In genomic region chr14:103518416-103519042, GRCh38 we compare ENCODE assay signal across 7 cellular contexts. TPM values are rescaled to one million over a fixed set of nuclear protein-coding genes. Genes with fewer than 3 reads are reported as not detected.
DNase-seq lines count a peak whose midpoint lies in the region; ATAC-seq, FAIRE-seq and TF ChIP-seq lines count a peak whose summit lies in the region.

No MANE protein-coding gene starts in this region.

- peaks cover 10% of the 10 kb centered on the region for H3K27me3 Mint-ChIP-seq in activated CD4-positive, alpha-beta T cell treated with anti-CD3 and anti-CD28 coated beads, Interleukin-2, amount 10 ng/mL, durations not matched to agents 7 days and 5 days

- H3K23me2 ChIP-seq in H1 (ENCODE audit: low read depth, low read length) = peaks cover 14% of the 10 kb centered on the region; the same call in 1 of the 2 replicates

- no peak overlapping the region for H4K5ac ChIP-seq in H1 (ENCODE audit: insufficient read length, low read depth, low read length)

- H3K56ac ChIP-seq in H1 (replicated peaks; ENCODE audit: insufficient read length, low read depth, low read length) = no peak overlapping the region

- H3K4me3 Mint-ChIP-seq in activated CD4-positive, alpha-beta T cell treated with anti-CD3 and anti-CD28 coated beads, Interleukin-2, amount 10 ng/mL, durations not matched to agents 7 days and 5 days = no peak overlapping the region

- H2BK120ac ChIP-seq in H1 (replicated peaks; ENCODE audit: low read depth, low read length) = no peak overlapping the region

- H2AFZ ChIP-seq in H1 (ENCODE audit: low read length) = no peak overlapping the region

- peaks cover 0 to 2% of the 10 kb centered on the region in 2 experiments; a peak in 1 of 4 replicates for H3K79me2 ChIP-seq in H1 (ENCODE audit: control insufficient read depth in 1 of 2, insufficient read depth in 2 of 2, low read length in 2 of 2)

- no peak overlapping the region for H2BK12ac ChIP-seq in H1 (ENCODE audit: low read depth, low read length)

- peaks cover 8 to 23% (median 17%) of the 10 kb centered on the region in 4 experiments; a peak in 7 of 8 replicates for H3K36me3 ChIP-seq in H1 (ENCODE audit: control insufficient read depth in 2 of 4, insufficient read depth in 4 of 4, low read length in 3 of 4)

- no peak overlapping the region for H3K18ac ChIP-seq in H1 (ENCODE audit: extremely low read depth, low read length)

- no peaks in the 10 kb centered on the region for H3K9me3 ChIP-seq in H1 (ENCODE audit: insufficient read depth in 2 of 2, low read depth in 1 of 2, low read length in 1 of 2)

- H4K20me1 ChIP-seq in H1 (replicated peaks in 1 of 2; ENCODE audit: control insufficient read depth in 1 of 2, insufficient read depth in 2 of 2, low read length in 2 of 2) = peaks cover 10 to 21% of the 10 kb centered on the region in 2 experiments

- peak; percentile 61 for DNase-seq in NB4 (ENCODE audit: low read depth)
- peak; percentile 64 for DNase-seq in activated CD4-positive, alpha-beta T cell treated with anti-CD3 and anti-CD28 coated beads, Interleukin-2, amount 10 ng/mL, durations not matched to agents 7 days and 5 days
- DNase-seq in H1 (ENCODE audit: low read depth in 1 of 2, low spot score in 2 of 2) = peak in 1 of 2 experiments; percentile 93
- peak; percentile 77 for DNase-seq in midbrain (lab: John Stamatoyannopoulos, UW)
- DNase-seq in stimulated activated naive CD8-positive, alpha-beta T cell treated with anti-CD3 and anti-CD28 coated beads, Interleukin-15, Interleukin-2, amounts not matched to agents 100 U/mL and 50 U/mL, for 24 hours = peak; percentile 79
- no peak for DNase-seq in GOT3 (lab: John Stamatoyannopoulos, UW)

- H2AK5ac ChIP-seq in H1 (ENCODE audit: low read depth, low read length) = no peak overlapping the region

- H2BK5ac ChIP-seq in H1 (ENCODE audit: low read depth, low read length) = 0 out of 2 replicates have a peak overlapping the region, but pooled peaks have one; percentile 52

- POLR2A ChIA-PET in activated CD4-positive, alpha-beta T cell treated with anti-CD3 and anti-CD28 coated beads, Interleukin-2, amount 10 ng/mL, durations not matched to agents 7 days and 5 days (lab: Charles Lee) = interaction anchor here (1.0 kb wide), 1 partner anchor 43 kb away, joined by 4 read pairs; no protein-coding TSS in a partner anchor
- POLR2A ChIA-PET in H1 (lab: Charles Lee; ENCODE audit: partially characterized antibody) = interaction anchor here (0.5 to 12.6 kb wide), 9 partner anchors 8 to 270 kb away, joined by 3 to 844 read pairs (median 3); partner anchors contain the start of genes BAG5, COA8 and TRMT61A

- peak; percentile 83 for TF ChIP-seq RAD21 in H1 (IDR thresholded peaks at IDR 0.05 in 1 of 2, conservative IDR thresholded peaks at IDR 0.05 in 1 of 2; ENCODE audit: low read depth in 2 of 2, low read length in 2 of 2)

- no peaks in the 10 kb centered on the region for H3K79me1 ChIP-seq in H1 (ENCODE audit: low read depth, low read length)

- peaks cover 0 to 4% (median 4%) of the 10 kb centered on the region in 4 experiments; a peak in 6 of 7 replicates for H3K27me3 ChIP-seq in H1 (replicated peaks in 1 of 4; ENCODE audit: control insufficient read depth in 3 of 4, extremely low read depth in 1 of 4, insufficient read depth in 3 of 4, low read length in 3 of 4)

- H4K8ac ChIP-seq in H1 (ENCODE audit: extremely low read depth, insufficient read depth, low read length) = no peak overlapping the region; the same call in 1 of the 2 replicates

- H3K14ac ChIP-seq in H1 (ENCODE audit: insufficient read length) = no peak overlapping the region

- no peak overlapping the region for H3K27ac ChIP-seq in H1 (ENCODE audit: low read depth, low read length)

- peaks cover 12% of the 10 kb centered on the region for H3K4me1 Mint-ChIP-seq in activated CD4-positive, alpha-beta T cell treated with anti-CD3 and anti-CD28 coated beads, Interleukin-2, amount 10 ng/mL, durations not matched to agents 7 days and 5 days

- H3K23ac ChIP-seq in H1 (ENCODE audit: insufficient read length) = no peak overlapping the region

- peak overlapping the region in 1 of 2 experiments; percentile 37; a peak in 1 of 4 replicates for H3K4me2 ChIP-seq in H1 (ENCODE audit: insufficient read depth in 1 of 2, low read depth in 2 of 2, low read length in 2 of 2)

- no peak overlapping the region for H2BK20ac ChIP-seq in H1 (ENCODE audit: low read length)

- H3K27ac Mint-ChIP-seq in activated CD4-positive, alpha-beta T cell treated with anti-CD3 and anti-CD28 coated beads, Interleukin-2, amount 10 ng/mL, durations not matched to agents 7 days and 5 days = no peak overlapping the region

- 52% methylated on average over 9 of the region's 9 CpGs; no CpG with 5 or more reads in 1 of the 2 experiments for WGBS in H1 (ENCODE audit: extremely low coverage in 1 of 2, insufficient coverage in 1 of 2, insufficient read length in 1 of 2, insufficient replicate concordance in 2 of 2, low coverage in 1 of 2, low lambda C conversion rate in 2 of 2, missing lambda C conversion rate in 1 of 2), 2 experiments

- no peak for TF ChIP-seq EP300 in H1 (IDR thresholded peaks at IDR 0.05; ENCODE audit: borderline replicate concordance in 1 of 2, low read depth in 2 of 2, low read length in 2 of 2)

- TF ChIP-seq POLR2A in GM10847 (IDR thresholded peaks at IDR 0.05; ENCODE audit: extremely low read depth, insufficient read length) = peak; percentile 6
- no peak for TF ChIP-seq POLR2A in NB4 (IDR thresholded peaks at IDR 0.05; ENCODE audit: extremely low read depth, insufficient read length)
- peak in 1 of 2 experiments; percentile 71; a peak in 1 of 3 replicates for TF ChIP-seq POLR2A in H1 (IDR thresholded peaks at IDR 0.05; ENCODE audit: control extremely low read depth in 1 of 2, low read depth in 2 of 2, low read length in 2 of 2)

- CTCF ChIA-PET in activated CD4-positive, alpha-beta T cell treated with anti-CD3 and anti-CD28 coated beads, Interleukin-2, amount 10 ng/mL, durations not matched to agents 7 days and 5 days (lab: Charles Lee) = interaction anchor here (0.6 to 2.1 kb wide), 16 partner anchors 9 to 537 kb away, joined by 3 to 12 read pairs (median 4); partner anchors contain the start of genes BAG5 and COA8
- CTCF ChIA-PET in H1 (lab: Charles Lee; ENCODE audit: partially characterized antibody) = interaction anchor here (0.7 to 31.3 kb wide), 14 partner anchors 9 to 195 kb away, joined by 3 to 921 read pairs (median 4); partner anchors contain the start of genes BAG5 and TRMT61A

- peak overlapping the region; percentile 15 for H4K91ac ChIP-seq in H1 (replicated peaks; ENCODE audit: insufficient read length, low read length)

- H3K4me1 ChIP-seq in H1 (replicated peaks in 1 of 4; ENCODE audit: control insufficient read depth in 3 of 4, insufficient read depth in 4 of 4, low read length in 3 of 4) = peaks cover 0 to 27% (median 18%) of the 10 kb centered on the region in 4 experiments; a peak in 6 of 7 replicates

- H3K9me3 Mint-ChIP-seq in activated CD4-positive, alpha-beta T cell treated with anti-CD3 and anti-CD28 coated beads, Interleukin-2, amount 10 ng/mL, durations not matched to agents 7 days and 5 days = no peaks in the 10 kb centered on the region

- FAIRE-seq in H1 (lab: Jason Lieb, UNC) = peak; percentile 68

- H3K4me3 ChIP-seq in NB4 (ENCODE audit: low read depth, low read length) (no peak overlapping the region), H1 (ENCODE audit: extremely low read depth in 1 of 4, insufficient read depth in 2 of 4, low read depth in 3 of 4, low read length in 4 of 4) (no peak overlapping the region)

- H3K9ac ChIP-seq in H1 (replicated peaks in 1 of 4; ENCODE audit: extremely low read depth in 1 of 4, low read depth in 3 of 4, low read length in 3 of 4) = peak overlapping the region in 2 of 4 experiments; percentile 2 to 12; a peak in 1 of 7 replicates

- peak overlapping the region; percentile 53; the same call in 1 of the 2 replicates for H2BK15ac ChIP-seq in H1 (ENCODE audit: low read length)

- no peak for ATAC-seq in stimulated activated naive CD8-positive, alpha-beta T cell treated with anti-CD3 and anti-CD28 coated beads, Interleukin-15, Interleukin-2, amounts not matched to agents 100 U/mL and 50 U/mL, for 24 hours

- TF ChIP-seq CTCF in NB4 (IDR thresholded peaks at IDR 0.05; ENCODE audit: low read depth, low read length) (peak; percentile 92), H1 (IDR thresholded peaks at IDR 0.05; ENCODE audit: control extremely low read depth in 1 of 3, insufficient read depth in 1 of 3, low read depth in 1 of 3, low read length in 3 of 3) (peak in 2 of 3 experiments; percentile 84 to 97; a peak in 3 of 4 replicates)

- no peaks in the 10 kb centered on the region for H3K36me3 Mint-ChIP-seq in activated CD4-positive, alpha-beta T cell treated with anti-CD3 and anti-CD28 coated beads, Interleukin-2, amount 10 ng/mL, durations not matched to agents 7 days and 5 days (ENCODE audit: low read depth)

- no peak overlapping the region for H3K4ac ChIP-seq in H1 (replicated peaks; ENCODE audit: insufficient read length, low read depth, low read length)

RNA-seq across cellular contexts. Expression of gene CKB, which starts 4.1 kb away (rescaled TPM):
- total RNA-seq in activated CD4-positive, alpha-beta T cell treated with anti-CD3 and anti-CD28 coated beads, Interleukin-2, amount 10 ng/mL, durations not matched to agents 7 days and 5 days = under 1 TPM; 0.52 to 0.67 TPM
- total RNA-seq in H1 (2021; fragmentation: NEBNext Ultra II Directional; extraction: Animal tissue kit (Norgen Biotek cat#: 25700)) = 538 and 572 TPM in 2 replicates
- 950 and 1,969 TPM in 2 replicates for polyA plus RNA-seq in H1 (2011; rRNA removed)
- 828 TPM for polyA plus RNA-seq in H1 (2011; cell fraction: cytosol; rRNA removed)
- 1,943 TPM for polyA plus RNA-seq in H1 (2011; cell fraction: nucleus; rRNA removed)
- polyA plus RNA-seq in H1 (2012, experiment 1 of 2) = 757 to 990 TPM (median 908 TPM) in 4 replicates
- polyA plus RNA-seq in H1 (2012, experiment 2 of 2) = 939 TPM
- polyA plus RNA-seq in H1 (2013, experiment 1 of 2) = 514 TPM
- polyA plus RNA-seq in H1 (2013, experiment 2 of 2) = 503 TPM
- 153 and 156 TPM in 2 replicates for polyA minus RNA-seq in H1 (2011; rRNA and poly(A)+ RNA removed)
- polyA minus RNA-seq in H1 (2011; cell fraction: cytosol; rRNA and poly(A)+ RNA removed) = 356 TPM
- polyA minus RNA-seq in H1 (2011; cell fraction: nucleus; rRNA and poly(A)+ RNA removed) = 378 TPM

RNA-seq across cellular contexts. Expression of gene TRMT61A, which starts 10.5 kb away (rescaled TPM):
- 1 to 10 TPM; 7.0 to 8.8 TPM for total RNA-seq in activated CD4-positive, alpha-beta T cell treated with anti-CD3 and anti-CD28 coated beads, Interleukin-2, amount 10 ng/mL, durations not matched to agents 7 days and 5 days
- total RNA-seq in H1 (2021; fragmentation: NEBNext Ultra II Directional; extraction: Animal tissue kit (Norgen Biotek cat#: 25700)) = 15.1 and 15.8 TPM in 2 replicates
- polyA plus RNA-seq in H1 (2011; rRNA removed) = 19.0 and 29.7 TPM in 2 replicates
- polyA plus RNA-seq in H1 (2011; cell fraction: cytosol; rRNA removed) = 23.3 TPM
- 44.0 TPM for polyA plus RNA-seq in H1 (2011; cell fraction: nucleus; rRNA removed)
- 9.2 to 14.2 TPM (median 13.8 TPM) in 4 replicates for polyA plus RNA-seq in H1 (2012, experiment 1 of 2)
- 11.3 TPM for polyA plus RNA-seq in H1 (2012, experiment 2 of 2)
- 6.8 TPM for polyA plus RNA-seq in H1 (2013, experiment 1 of 2)
- polyA plus RNA-seq in H1 (2013, experiment 2 of 2) = 6.6 TPM
- 6.4 and 6.9 TPM in 2 replicates for polyA minus RNA-seq in H1 (2011; rRNA and poly(A)+ RNA removed)
- polyA minus RNA-seq in H1 (2011; cell fraction: cytosol; rRNA and poly(A)+ RNA removed) = 11.2 TPM
- 26.1 TPM for polyA minus RNA-seq in H1 (2011; cell fraction: nucleus; rRNA and poly(A)+ RNA removed)

RNA-seq across cellular contexts. Expression of gene BAG5, which starts 43.9 kb away (rescaled TPM):
- 10 to 100 TPM; 29.8 to 30.5 TPM for total RNA-seq in activated CD4-positive, alpha-beta T cell treated with anti-CD3 and anti-CD28 coated beads, Interleukin-2, amount 10 ng/mL, durations not matched to agents 7 days and 5 days
- 29.2 and 29.5 TPM in 2 replicates for total RNA-seq in H1 (2021; fragmentation: NEBNext Ultra II Directional; extraction: Animal tissue kit (Norgen Biotek cat#: 25700))
- 5.9 and 7.4 TPM in 2 replicates for polyA plus RNA-seq in H1 (2011; rRNA removed)
- 8.2 TPM for polyA plus RNA-seq in H1 (2011; cell fraction: cytosol; rRNA removed)
- 5.3 TPM for polyA plus RNA-seq in H1 (2011; cell fraction: nucleus; rRNA removed)
- 13.5 to 26.1 TPM (median 16.6 TPM) in 4 replicates for polyA plus RNA-seq in H1 (2012, experiment 1 of 2)
- 2.3 TPM for polyA plus RNA-seq in H1 (2012, experiment 2 of 2)
- 18.4 TPM for polyA plus RNA-seq in H1 (2013, experiment 1 of 2)
- 17.4 TPM for polyA plus RNA-seq in H1 (2013, experiment 2 of 2)
- polyA minus RNA-seq in H1 (2011; rRNA and poly(A)+ RNA removed) = 11.8 and 13.3 TPM in 2 replicates
- 13.7 TPM for polyA minus RNA-seq in H1 (2011; cell fraction: cytosol; rRNA and poly(A)+ RNA removed)
- 12.5 TPM for polyA minus RNA-seq in H1 (2011; cell fraction: nucleus; rRNA and poly(A)+ RNA removed)

RNA-seq across cellular contexts. Expression of gene COA8, which starts 44.2 kb away (rescaled TPM):
- total RNA-seq in activated CD4-positive, alpha-beta T cell treated with anti-CD3 and anti-CD28 coated beads, Interleukin-2, amount 10 ng/mL, durations not matched to agents 7 days and 5 days = 10 to 100 TPM; 24.7 to 24.9 TPM
- 35.0 and 35.5 TPM in 2 replicates for total RNA-seq in H1 (2021; fragmentation: NEBNext Ultra II Directional; extraction: Animal tissue kit (Norgen Biotek cat#: 25700))
- polyA plus RNA-seq in H1 (2011; rRNA removed) = 5.9 and 7.1 TPM in 2 replicates
- 10.9 TPM for polyA plus RNA-seq in H1 (2011; cell fraction: cytosol; rRNA removed)
- 12.8 TPM for polyA plus RNA-seq in H1 (2011; cell fraction: nucleus; rRNA removed)
- 23.7 to 31.1 TPM (median 30.1 TPM) in 4 replicates for polyA plus RNA-seq in H1 (2012, experiment 1 of 2)
- polyA plus RNA-seq in H1 (2012, experiment 2 of 2) = 27.0 TPM
- polyA plus RNA-seq in H1 (2013, experiment 1 of 2) = 31.3 TPM
- 27.9 TPM for polyA plus RNA-seq in H1 (2013, experiment 2 of 2)
- 4.3 and 5.2 TPM in 2 replicates for polyA minus RNA-seq in H1 (2011; rRNA and poly(A)+ RNA removed)
- 8.7 TPM for polyA minus RNA-seq in H1 (2011; cell fraction: cytosol; rRNA and poly(A)+ RNA removed)
- 18.8 TPM for polyA minus RNA-seq in H1 (2011; cell fraction: nucleus; rRNA and poly(A)+ RNA removed)

Comparison
In these comparisons a context has a peak if more than half of its experiments do, and no peak if none do; other contexts are left out.
1. RNA of gene CKB, which starts 4.1 kb away (total RNA-seq): 538 to 572 TPM in H1; 0.52 to 0.67 TPM in activated CD4-positive, alpha-beta T cell treated with anti-CD3 and anti-CD28 coated beads, Interleukin-2, amount 10 ng/mL, durations not matched to agents 7 days and 5 days; every median in the first group is over 100 times any median in the second.